ENCODE assay signal across 8 cellular contexts in genomic region chrX:78333521-78333920, GRCh38. TPM values are rescaled to one million over a fixed set of nuclear protein-coding genes. Genes with fewer than 3 reads are reported as not detected.
DNase-seq lines count a peak whose midpoint lies in the region; ATAC-seq, FAIRE-seq and TF ChIP-seq lines count a peak whose summit lies in the region.

No MANE protein-coding gene starts in this region.

- H3K9me3 Mint-ChIP-seq in neural progenitor cell, result no peaks in the 10 kb centered on the region

- no peaks in the 10 kb centered on the region for H3K27me3 ChIP-seq in H1 (replicated peaks in 1 of 4; ENCODE audit: control insufficient read depth in 3 of 4, extremely low read depth in 1 of 4, insufficient read depth in 3 of 4, low read length in 3 of 4)
- no peaks in the 10 kb centered on the region for H3K27me3 ChIP-seq in SK-N-SH (ENCODE audit: insufficient read depth)
- no peaks in the 10 kb centered on the region for H3K27me3 ChIP-seq in neural progenitor cell

- H3K4me3 Mint-ChIP-seq in neural progenitor cell, result no peak overlapping the region

- H3F3A ChIP-seq in SK-N-SH (replicated peaks; ENCODE audit: insufficient read depth) (no peaks in the 10 kb centered on the region), neural progenitor cell (ENCODE audit: low read depth) (no peaks in the 10 kb centered on the region)

- peak; percentile 58 for ATAC-seq in GM18498 (IDR thresholded peaks at IDR 0.05; ENCODE audit: unreplicated experiment)
- ATAC-seq in GM19438 (IDR thresholded peaks at IDR 0.05; ENCODE audit: low read depth, unreplicated experiment), result peak; percentile 50
- ATAC-seq in HG03378 (IDR thresholded peaks at IDR 0.05; ENCODE audit: unreplicated experiment), result peak; percentile 74

- H2BK20ac ChIP-seq in H1 (ENCODE audit: low read length), result no peak overlapping the region

- H3K4me2 ChIP-seq in H1 (ENCODE audit: insufficient read depth in 1 of 2, low read depth in 2 of 2, low read length in 2 of 2), result no peak overlapping the region
- H3K4me2 ChIP-seq in SK-N-SH, result no peak overlapping the region
- no peak overlapping the region for H3K4me2 ChIP-seq in neural progenitor cell

- no peak overlapping the region for H3K23ac ChIP-seq in H1 (ENCODE audit: insufficient read length)

- H2BK12ac ChIP-seq in H1 (ENCODE audit: low read depth, low read length), result no peak overlapping the region

- no peak for TF ChIP-seq POLR2A in H1 (IDR thresholded peaks at IDR 0.05; ENCODE audit: control extremely low read depth in 1 of 2, low read depth in 2 of 2, low read length in 2 of 2)

- H2BK15ac ChIP-seq in H1 (ENCODE audit: low read length), result no peak overlapping the region

- H3K4me1 ChIP-seq in H1 (replicated peaks in 1 of 4; ENCODE audit: control insufficient read depth in 3 of 4, insufficient read depth in 4 of 4, low read length in 3 of 4) (peaks cover 0 to 3% (median 0%) of the 10 kb centered on the region in 4 experiments; a peak in 2 of 7 replicates), SK-N-SH (ENCODE audit: control insufficient read depth in 1 of 2, insufficient read depth in 2 of 2, low read depth in 1 of 2, low read length in 1 of 2) (no peaks in the 10 kb centered on the region), neural progenitor cell (no peaks in the 10 kb centered on the region)

- H3K4ac ChIP-seq in H1 (replicated peaks; ENCODE audit: insufficient read length, low read depth, low read length), result no peak overlapping the region

- no peak overlapping the region for H2BK120ac ChIP-seq in H1 (replicated peaks; ENCODE audit: low read depth, low read length)

- TF ChIP-seq RAD21 in H1 (IDR thresholded peaks at IDR 0.05 in 1 of 2, conservative IDR thresholded peaks at IDR 0.05 in 1 of 2; ENCODE audit: low read depth in 2 of 2, low read length in 2 of 2) (no peak), SK-N-SH (IDR thresholded peaks at IDR 0.05; ENCODE audit: low read length) (no peak)

- no peaks in the 10 kb centered on the region for H3K9me2 ChIP-seq in SK-N-SH

- H3K9me3 ChIP-seq in H1 (ENCODE audit: insufficient read depth in 2 of 2, low read depth in 1 of 2, low read length in 1 of 2) (no peaks in the 10 kb centered on the region), SK-N-SH (no peaks in the 10 kb centered on the region), neural progenitor cell (ENCODE audit: low read depth) (peaks cover 12% of the 10 kb centered on the region)

- no peaks in the 10 kb centered on the region for H3K79me1 ChIP-seq in H1 (ENCODE audit: low read depth, low read length)

- no peak overlapping the region for H2BK5ac ChIP-seq in H1 (ENCODE audit: low read depth, low read length)

- H3K27ac ChIP-seq in H1 (ENCODE audit: low read depth, low read length) (no peak overlapping the region), SK-N-SH (ENCODE audit: low read depth in 2 of 2, low read length in 1 of 2) (no peak overlapping the region), neural progenitor cell (no peak overlapping the region)

- peaks cover 2% of the 10 kb centered on the region for H3K27me3 Mint-ChIP-seq in neural progenitor cell (ENCODE audit: insufficient read depth, low read depth)

- H3K4me3 ChIP-seq in H1 (ENCODE audit: extremely low read depth in 1 of 4, insufficient read depth in 2 of 4, low read depth in 3 of 4, low read length in 4 of 4) (no peak overlapping the region), SK-N-SH (ENCODE audit: low read depth in 2 of 2, low read length in 1 of 2) (no peak overlapping the region), neural progenitor cell (no peak overlapping the region)

- no peak overlapping the region for H4K5ac ChIP-seq in H1 (ENCODE audit: insufficient read length, low read depth, low read length)

- CTCF ChIA-PET in H1 (lab: Charles Lee; ENCODE audit: partially characterized antibody), result no interaction called here
- CTCF ChIA-PET in SK-N-SH (lab: Yijun Ruan, JAX), result no interaction called here

- POLR2A ChIA-PET in H1 (lab: Charles Lee; ENCODE audit: partially characterized antibody) (no interaction called here), SK-N-SH (lab: Yijun Ruan, JAX) (no interaction called here)

- H3K56ac ChIP-seq in H1 (replicated peaks; ENCODE audit: insufficient read length, low read depth, low read length), result no peak overlapping the region

- TF ChIP-seq CTCF in H1 (IDR thresholded peaks at IDR 0.05; ENCODE audit: control extremely low read depth in 1 of 3, insufficient read depth in 1 of 3, low read depth in 1 of 3, low read length in 3 of 3) (no peak), SK-N-SH (IDR thresholded peaks at IDR 0.05) (no peak), neural progenitor cell (IDR thresholded peaks at IDR 0.05) (no peak)

- no peaks in the 10 kb centered on the region for H3K36me3 Mint-ChIP-seq in neural progenitor cell

- no peaks in the 10 kb centered on the region for H3K4me1 Mint-ChIP-seq in neural progenitor cell

- H3K9ac ChIP-seq in H1 (replicated peaks in 1 of 4; ENCODE audit: extremely low read depth in 1 of 4, low read depth in 3 of 4, low read length in 3 of 4) (no peak overlapping the region), SK-N-SH (no peak overlapping the region), neural progenitor cell (no peak overlapping the region)

- H3K23me2 ChIP-seq in H1 (ENCODE audit: low read depth, low read length), result no peaks in the 10 kb centered on the region

- H3K36me3 ChIP-seq in H1 (ENCODE audit: control insufficient read depth in 2 of 4, insufficient read depth in 4 of 4, low read length in 3 of 4) (no peaks in the 10 kb centered on the region), SK-N-SH (replicated peaks in 1 of 2; ENCODE audit: control insufficient read depth in 1 of 2, insufficient read depth in 2 of 2, low read length in 1 of 2) (no peaks in the 10 kb centered on the region), neural progenitor cell (no peaks in the 10 kb centered on the region)

- H2AFZ ChIP-seq in H1 (ENCODE audit: low read length) (no peak overlapping the region), SK-N-SH (ENCODE audit: low read depth) (no peak overlapping the region), neural progenitor cell (replicated peaks) (no peak overlapping the region)

- TF ChIP-seq EP300 in H1 (IDR thresholded peaks at IDR 0.05; ENCODE audit: borderline replicate concordance in 1 of 2, low read depth in 2 of 2, low read length in 2 of 2) (no peak), SK-N-SH (IDR thresholded peaks at IDR 0.05; ENCODE audit: borderline replicate concordance in 1 of 2, low read depth in 1 of 2, low read length in 1 of 2) (no peak)

- DNase-seq in H1 (ENCODE audit: low read depth in 1 of 2, low spot score in 2 of 2), result no peak
- no peak for DNase-seq in SK-N-SH
- DNase-seq in neural progenitor cell (ENCODE audit: low spot score), result no peak
- DNase-seq in NCI-H187 treated with DMSO at 0.1 percent for 48 hours (lab: John Stamatoyannopoulos, UW), result no peak
- DNase-seq in activated CD8-positive, alpha-beta memory T cell treated with anti-CD3 and anti-CD28 coated beads, Interleukin-2, amount 50 U/mL, for 48 hours, result no peak

- H2AK5ac ChIP-seq in H1 (ENCODE audit: low read depth, low read length), result no peak overlapping the region

- H3K14ac ChIP-seq in H1 (ENCODE audit: insufficient read length), result no peak overlapping the region

- H3K79me2 ChIP-seq in H1 (ENCODE audit: control insufficient read depth in 1 of 2, insufficient read depth in 2 of 2, low read length in 2 of 2) (no peaks in the 10 kb centered on the region), SK-N-SH (ENCODE audit: insufficient read depth) (no peaks in the 10 kb centered on the region), neural progenitor cell (ENCODE audit: low read depth) (no peaks in the 10 kb centered on the region)

- H4K8ac ChIP-seq in H1 (ENCODE audit: extremely low read depth, insufficient read depth, low read length), result no peak overlapping the region

- H3K27ac Mint-ChIP-seq in neural progenitor cell, result no peak overlapping the region

- H4K91ac ChIP-seq in H1 (replicated peaks; ENCODE audit: insufficient read length, low read length), result no peak overlapping the region

- H3K18ac ChIP-seq in H1 (ENCODE audit: extremely low read depth, low read length), result no peak overlapping the region

- FAIRE-seq in H1 (lab: Jason Lieb, UNC), result peak; percentile 71

- no peaks in the 10 kb centered on the region for H4K20me1 ChIP-seq in H1 (replicated peaks in 1 of 2; ENCODE audit: control insufficient read depth in 1 of 2, insufficient read depth in 2 of 2, low read length in 2 of 2)
- H4K20me1 ChIP-seq in SK-N-SH (ENCODE audit: insufficient read depth), result no peaks in the 10 kb centered on the region
- H4K20me1 ChIP-seq in neural progenitor cell (ENCODE audit: low read depth), result no peaks in the 10 kb centered on the region

TF ChIP-seq in H1, 55 proteins besides CTCF, POLR2A, EP300 and RAD21 (continues in another document):
- TF ChIP-seq TBP (IDR thresholded peaks at IDR 0.05; ENCODE audit: low read depth, low read length) (no peak), CEBPB (IDR thresholded peaks at IDR 0.05; ENCODE audit: low read depth, low read length) (no peak), SIX5 (IDR thresholded peaks at IDR 0.05; ENCODE audit: low read depth, low read length) (no peak), SP4 (IDR thresholded peaks at IDR 0.05; ENCODE audit: low read length) (no peak), JUN (IDR thresholded peaks at IDR 0.05; ENCODE audit: low read depth, low read length) (no peak), SIRT6 (IDR thresholded peaks at IDR 0.05; ENCODE audit: low read length) (no peak)

TF ChIP-seq in SK-N-SH, 30 proteins besides CTCF, POLR2A, EP300 and RAD21 (continues in another document):
- no peak for TF ChIP-seq POLR2AphosphoS5 (IDR thresholded peaks at IDR 0.05; ENCODE audit: low read depth, low read length)
- TF ChIP-seq TEAD4 (IDR thresholded peaks at IDR 0.05; ENCODE audit: borderline replicate concordance, insufficient read depth), result no peak
- no peak for TF ChIP-seq GATA2 (CRISPR knock-in tag; IDR thresholded peaks at IDR 0.05)
- no peak for TF ChIP-seq TAF1 (IDR thresholded peaks at IDR 0.05; ENCODE audit: borderline replicate concordance, low read depth, low read length)

RNA-seq across cellular contexts. Expression of gene CYSLTR1, which starts 6.1 kb away (rescaled TPM):
- total RNA-seq in H1 (2021; fragmentation: NEBNext Ultra II Directional; extraction: Animal tissue kit (Norgen Biotek cat#: 25700)), result 0.09 TPM in 1 of 2 replicates, not detected in the other
- 0.09 TPM in 1 of 2 replicates, not detected in the other for polyA plus RNA-seq in H1 (2011; rRNA removed)
- polyA plus RNA-seq in H1 (2011; cell fraction: cytosol; rRNA removed), result 0.03 TPM
- polyA plus RNA-seq in H1 (2011; cell fraction: nucleus; rRNA removed), result not detected
- 0.05 to 0.07 TPM in 2 of 4 replicates, not detected in the others for polyA plus RNA-seq in H1 (2012, experiment 1 of 2)
- not detected for polyA plus RNA-seq in H1 (2012, experiment 2 of 2)
- polyA plus RNA-seq in H1 (2013, experiment 1 of 2), result 0.10 TPM
- polyA plus RNA-seq in H1 (2013, experiment 2 of 2), result 0.09 TPM
- polyA minus RNA-seq in H1 (2011; rRNA and poly(A)+ RNA removed), result 0.06 and 0.20 TPM in 2 replicates
- not detected for polyA minus RNA-seq in H1 (2011; cell fraction: cytosol; rRNA and poly(A)+ RNA removed)
- 0.20 TPM for polyA minus RNA-seq in H1 (2011; cell fraction: nucleus; rRNA and poly(A)+ RNA removed)
- polyA plus RNA-seq in SK-N-SH (2012; rRNA removed), result not detected in 2 replicates
- polyA plus RNA-seq in SK-N-SH (2012; cell fraction: cytosol; rRNA removed), result 0.01 TPM in 1 of 2 replicates, not detected in the other
- not detected in 2 replicates for polyA plus RNA-seq in SK-N-SH (2012; cell fraction: nucleus; rRNA removed)
- not detected in 2 replicates for total RNA-seq in neural progenitor cell (ENCODE audit: low replicate concordance)
